Comparison of ENCODE assay signal across 8 cellular contexts in genomic region chr11:117231637-117232021, GRCh38. TPM values are rescaled to one million over a fixed set of nuclear protein-coding genes. Genes with fewer than 3 reads are reported as not detected.
DNase-seq lines count a peak whose midpoint lies in the region; ATAC-seq and TF ChIP-seq lines count a peak whose summit lies in the region.

No MANE protein-coding gene starts in this region.

- no peaks in the 10 kb centered on the region for H4K20me1 ChIP-seq in OCI-LY1 (ENCODE audit: insufficient read depth, low read length)

- peaks cover 14% of the 10 kb centered on the region for H3K4me1 Mint-ChIP-seq in Calu3 (ENCODE audit: low read depth, unreplicated experiment)
- H3K4me1 Mint-ChIP-seq in effector memory CD8-positive, alpha-beta T cell (ENCODE audit: low read depth in 2 of 2) = peaks cover 49 to 55% of the 10 kb centered on the region in 2 donors

- no peaks in the 10 kb centered on the region for H3K9me3 ChIP-seq in OCI-LY1 (ENCODE audit: low read length)
- H3K9me3 ChIP-seq in neutrophil = no peaks in the 10 kb centered on the region

- no peaks in the 10 kb centered on the region for H3F3A ChIP-seq in OCI-LY1 (ENCODE audit: insufficient read depth, low read length)

- no peaks in the 10 kb centered on the region for H3K9me3 Mint-ChIP-seq in Calu3 (ENCODE audit: low read depth, unreplicated experiment)
- no peaks in the 10 kb centered on the region for H3K9me3 Mint-ChIP-seq in effector memory CD8-positive, alpha-beta T cell

- H3K4me3 ChIP-seq in OCI-LY1 (ENCODE audit: low read depth, low read length, poor library complexity, severe bottlenecking) (peak overlapping the region; percentile 94), neutrophil (ENCODE audit: low read depth in 1 of 2, low read length in 1 of 2) (peak overlapping the region; percentile 86 to 96)

- CTCF ChIA-PET in Calu3 (lab: Charles Lee) = interaction anchor here (0.8 kb wide), 1 partner anchor 458 kb away, joined by 3 read pairs; no protein-coding TSS in a partner anchor

- H3K9me2 ChIP-seq in OCI-LY1 (ENCODE audit: low read depth, low read length) = no peaks in the 10 kb centered on the region

- H3K27ac ChIP-seq in OCI-LY1 (ENCODE audit: low read depth, low read length, poor library complexity, severe bottlenecking) (peak overlapping the region; percentile 77), neutrophil (peak overlapping the region; percentile 89)

- DNase-seq in Calu3 (no peak), ecto neural progenitor cell (ENCODE audit: low spot score) (no peak), omental fat pad (ENCODE audit: low spot score) (no peak)
- no peak for DNase-seq in effector memory CD8-positive, alpha-beta T cell
- no peak for DNase-seq in central memory CD4-positive, alpha-beta T cell

- peak overlapping the region; percentile 93 for H3K9ac ChIP-seq in OCI-LY1 (ENCODE audit: low read length)

- no peak for ATAC-seq in effector memory CD8-positive, alpha-beta T cell (replicated peaks)
- no peak for ATAC-seq in HG02885 (IDR thresholded peaks at IDR 0.05; ENCODE audit: poor library complexity, unreplicated experiment)
- ATAC-seq in omental fat pad (ENCODE audit: low FRiP score) = no peak

- peak overlapping the region; percentile 91 for H3K27ac Mint-ChIP-seq in Calu3 (ENCODE audit: unreplicated experiment)
- peak overlapping the region; percentile 92 to 96 for H3K27ac Mint-ChIP-seq in effector memory CD8-positive, alpha-beta T cell

- H3K4me2 ChIP-seq in OCI-LY1 (ENCODE audit: low read length) = peak overlapping the region; percentile 78

- H3K4me1 ChIP-seq in OCI-LY1 (ENCODE audit: insufficient read depth, low read length, severe bottlenecking) (peaks cover 31% of the 10 kb centered on the region), neutrophil (ENCODE audit: control insufficient read depth in 1 of 2, insufficient read depth in 1 of 2, low read depth in 1 of 2, low read length in 1 of 2) (peaks cover 17 to 18% of the 10 kb centered on the region in 2 experiments)

- H3K36me3 Mint-ChIP-seq in Calu3 (ENCODE audit: insufficient read depth, unreplicated experiment) = peaks cover 35% of the 10 kb centered on the region
- peaks cover 57% of the 10 kb centered on the region for H3K36me3 Mint-ChIP-seq in effector memory CD8-positive, alpha-beta T cell (ENCODE audit: insufficient read depth)

- TF ChIP-seq CTCF in Calu3 (IDR thresholded peaks at IDR 0.05; ENCODE audit: unreplicated experiment) (no peak), OCI-LY1 (IDR thresholded peaks at IDR 0.05; ENCODE audit: low read length) (no peak), neutrophil (IDR thresholded peaks at IDR 0.05) (no peak), omental fat pad (IDR thresholded peaks at IDR 0.05) (no peak)

- BruUV-seq in Calu3 (replicated peaks; lab: Mats Ljungman, UMichigan) = no TSS peak

- H3K27me3 Mint-ChIP-seq in Calu3 (ENCODE audit: unreplicated experiment) = no peaks in the 10 kb centered on the region
- H3K27me3 Mint-ChIP-seq in effector memory CD8-positive, alpha-beta T cell = no peaks in the 10 kb centered on the region

- no peak overlapping the region for H2AFZ ChIP-seq in OCI-LY1 (ENCODE audit: low read length)

- H3K27me3 ChIP-seq in OCI-LY1 (ENCODE audit: insufficient read depth, low read length) (no peaks in the 10 kb centered on the region), neutrophil (no peaks in the 10 kb centered on the region)

- H3K36me3 ChIP-seq in OCI-LY1 (ENCODE audit: insufficient read depth, low read length) = peaks cover 26% of the 10 kb centered on the region
- peaks cover 37% of the 10 kb centered on the region for H3K36me3 ChIP-seq in neutrophil

- intact Hi-C loops in Calu3 (cut with micrococcal nuclease; ENCODE audit: unreplicated experiment) = loop anchor here (5.0 kb wide), 1 partner anchor 86 kb away; the partner anchor contains the start of gene BACE1

- peaks cover 7% of the 10 kb centered on the region; the same call in 1 of the 2 replicates for H3K79me2 ChIP-seq in OCI-LY1 (ENCODE audit: insufficient read depth, low read length)

- peak overlapping the region; percentile 100 for H3K4me3 Mint-ChIP-seq in Calu3 (ENCODE audit: low read depth, unreplicated experiment)
- peak overlapping the region; percentile 93 to 99 for H3K4me3 Mint-ChIP-seq in effector memory CD8-positive, alpha-beta T cell

RNA-seq across cellular contexts. Expression of gene PCSK7, which starts 0.2 kb away (rescaled TPM):
- total RNA-seq in Calu3 (2022) (44.3 and 49.2 TPM in 2 replicates), omental fat pad (10 to 100 TPM; 39.8 to 78.1 (median 50.0) TPM)

RNA-seq across cellular contexts. Expression of gene RNF214, which starts 0.8 kb away (rescaled TPM):
- total RNA-seq in Calu3 (2022) (19.2 and 20.0 TPM in 2 replicates), omental fat pad (10 to 100 TPM in 2 of 4 donors, 1 to 10 TPM in 2; 7.7 to 12.1 (median 9.8) TPM)

RNA-seq across cellular contexts. Expression of gene TAGLN, which starts 32.5 kb away (rescaled TPM):
- total RNA-seq in Calu3 (2022) (4.6 and 6.6 TPM in 2 replicates), omental fat pad (1,000 to 10,000 TPM in 1 of 4 donors, 100 to 1,000 TPM in 3; 731 to 1,161 (median 827) TPM)

RNA-seq across cellular contexts. Expression of gene SIDT2, which starts 53.1 kb away (rescaled TPM):
- total RNA-seq in Calu3 (2022) (12.2 and 15.4 TPM in 2 replicates), omental fat pad (100 to 1,000 TPM in 1 of 4 donors, 10 to 100 TPM in 3; 63.4 to 101 (median 81.1) TPM)

RNA-seq across cellular contexts. Expression of gene BACE1-AS, which starts 59.5 kb away (rescaled TPM):
- 8.4 and 8.8 TPM in 2 replicates for total RNA-seq in Calu3 (2022)
- total RNA-seq in omental fat pad = 10 to 100 TPM in 1 of 4 donors, 1 to 10 TPM in 3; 2.3 to 12.0 (median 5.7) TPM

Comparison
In these comparisons a context has a peak if more than half of its experiments do, and no peak if none do; other contexts are left out.
1. RNA of gene TAGLN, which starts 32.5 kb away (total RNA-seq): 731 to 1,161 TPM in omental fat pad; 4.6 to 6.6 TPM in Calu3; every median in the first group is over 10 times any median in the second.